ENCODE assay signal across 24 cellular contexts in the genomic region with DNA sequence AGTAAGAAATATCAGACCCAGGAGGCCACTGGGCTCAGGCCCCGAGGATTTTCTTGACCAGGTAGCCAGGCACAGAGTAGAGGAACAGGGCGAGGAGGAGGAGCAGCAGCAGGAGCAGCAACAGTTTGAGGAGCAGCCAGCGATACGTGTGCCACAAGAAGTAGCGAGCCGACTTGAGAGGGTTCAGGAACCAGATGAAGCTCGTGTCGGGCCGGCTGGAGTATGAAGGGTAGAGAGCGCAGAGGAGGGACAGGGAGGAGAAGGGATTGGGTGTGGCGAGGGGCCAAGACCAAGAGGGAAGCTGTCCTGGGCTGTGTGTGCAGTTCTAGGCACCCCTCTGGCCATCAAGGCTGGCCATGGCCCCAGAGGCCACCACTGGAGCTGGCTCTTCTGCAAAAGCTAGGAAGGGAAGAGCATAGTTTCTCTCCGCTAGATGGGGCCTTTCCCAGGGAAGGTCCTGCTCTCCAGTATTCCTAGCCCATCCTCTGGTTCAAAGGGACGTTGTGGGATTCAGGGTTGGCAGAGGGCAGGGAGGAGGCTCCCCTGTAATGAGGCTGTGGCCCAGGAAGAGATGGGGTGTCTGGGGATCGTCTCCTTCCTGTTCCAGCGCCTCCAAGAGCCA. TPM values are rescaled to one million over a fixed set of nuclear protein-coding genes. Genes with fewer than 3 reads are reported as not detected.
DNase-seq lines count a peak whose midpoint lies in the region; ATAC-seq, FAIRE-seq and TF ChIP-seq lines count a peak whose summit lies in the region.
"Had no signal": no experiment of that assay in that cellular context is flagged by ENCODE, and none has a peak within 500 bp of the region (broad histone marks: within the 10 kb centered on the region; RNA-seq: fewer than 3 reads in every experiment).

No MANE protein-coding gene starts in this region.

- DNase-seq in A549 (ENCODE audit: low read depth in 1 of 2, low spot score in 1 of 2) (peak in 1 of 2 experiments; percentile 39), Caco-2 (peak in 1 of 2 experiments; percentile 31), astrocyte of the spinal cord (ENCODE audit: low read depth, low spot score) (no peak), islet precursor cell (peak; percentile 55), GM13977 (ENCODE audit: low spot score) (no peak), hypothalamus (lab: John Stamatoyannopoulos, UW) (no peak)
- DNase-seq: activated B cell treated with CpG ODN at 0.5 μM for 24 hours; activated CD8-positive, alpha-beta T cell treated with anti-CD3 and anti-CD28 coated beads for 36 hours; activated T-cell treated with anti-CD3 and anti-CD28 coated beads, Interleukin-2, amount 50 U/mL, for 72 hours; EL; HCEC 1CT; naive B cell; NCI-H1694; PC-9; SJCRH30; T-helper 17 cell had no signal

- no peak for TF ChIP-seq EP300 in A549 (IDR thresholded peaks at IDR 0.05)

- peak; percentile 17 to 45; a peak in 4 of 6 replicates for ATAC-seq in A549
- no peak for ATAC-seq in HG03439 (IDR thresholded peaks at IDR 0.05; ENCODE audit: unreplicated experiment)
- ATAC-seq in HG03378 (IDR thresholded peaks at IDR 0.05; ENCODE audit: unreplicated experiment) = no peak
- ATAC-seq: activated CD8-positive, alpha-beta T cell treated with anti-CD3 and anti-CD28 coated beads for 36 hours; activated T-cell treated with anti-CD3 and anti-CD28 coated beads, Interleukin-2, amount 50 U/mL, for 72 hours; esophagus mucosa; T-helper 17 cell had no signal

- no peaks in the 10 kb centered on the region for H3K9me3 Mint-ChIP-seq in Caco-2 (ENCODE audit: unreplicated experiment)
- H3K9me3 Mint-ChIP-seq: activated B cell treated with CpG ODN at 0.5 μM for 24 hours; activated CD8-positive, alpha-beta T cell treated with anti-CD3 and anti-CD28 coated beads for 36 hours; activated T-cell treated with anti-CD3 and anti-CD28 coated beads, Interleukin-2, amount 50 U/mL, for 72 hours; naive B cell; stimulated activated naive CD8-positive, alpha-beta T cell treated with anti-CD3 and anti-CD28 coated beads, Interleukin-15, Interleukin-2, amounts not matched to agents 100 ng/mL and 50 ng/mL, for 24 hours had no signal

- POLR2A ChIA-PET in A549 (lab: Yijun Ruan, JAX) = interaction anchor here (0.9 kb wide), 1 partner anchor 114 kb away, joined by 9 read pairs; a partner anchor contains a TSS
- POLR2A ChIA-PET in Caco-2 (lab: Charles Lee) = no interaction called here

- 82% methylated on average over 15 of the region's 15 CpGs for WGBS in A549 (ENCODE audit: missing lambda C conversion rate)

- no peak for FAIRE-seq in A549 (lab: Jason Lieb, UNC)
- FAIRE-seq: islet of Langerhans had no signal

- H3K9me3 ChIP-seq in A549 (no peaks in the 10 kb centered on the region), Caco-2 (no peaks in the 10 kb centered on the region)
- H3K9me3 ChIP-seq: SJCRH30, transverse colon had no signal

- TF ChIP-seq POLR2A in A549 (IDR thresholded peaks at IDR 0.05; ENCODE audit: low read length) = no peak

- in situ Hi-C loops in astrocyte of the spinal cord (cut with HindIII; ENCODE audit: low sequenced_read_pairs) (no loop called here), GM13977 (cut with MboI; ENCODE audit: low pct_unique_long_range_greater_than_20kb, low sequenced_read_pairs, unreplicated experiment) (loop anchor here (25.0 kb wide), 1 partner anchor 498 kb away; no protein-coding TSS in a partner anchor)

- H3K4me2 ChIP-seq in A549 = no peak overlapping the region
- H3K4me2 ChIP-seq: PC-9 had no signal

- H3K4me1 ChIP-seq in A549 = peaks cover 20% of the 10 kb centered on the region
- H3K4me1 ChIP-seq in Caco-2 = peaks cover 66% of the 10 kb centered on the region
- H3K4me1 ChIP-seq: parathyroid adenoma, SJCRH30, transverse colon had no signal

- CTCF ChIA-PET in A549 (lab: Yijun Ruan, JAX) (interaction anchor here (1.1 to 2.4 kb wide), 10 partner anchors 10 to 144 kb away, joined by 3 to 10 read pairs (median 4); a partner anchor contains a TSS), Caco-2 (lab: Charles Lee) (no interaction called here)

- peak overlapping the region; percentile 34 for H3K27ac Mint-ChIP-seq in Caco-2 (ENCODE audit: unreplicated experiment)
- H3K27ac Mint-ChIP-seq: activated B cell treated with CpG ODN at 0.5 μM for 24 hours; activated CD8-positive, alpha-beta T cell treated with anti-CD3 and anti-CD28 coated beads for 36 hours; activated T-cell treated with anti-CD3 and anti-CD28 coated beads, Interleukin-2, amount 50 U/mL, for 72 hours; naive B cell; stimulated activated naive CD8-positive, alpha-beta T cell treated with anti-CD3 and anti-CD28 coated beads, Interleukin-15, Interleukin-2, amounts not matched to agents 100 ng/mL and 50 ng/mL, for 24 hours; T-helper 17 cell had no signal

- H3K27me3 Mint-ChIP-seq in Caco-2 (ENCODE audit: insufficient read depth, unreplicated experiment) = no peaks in the 10 kb centered on the region
- H3K27me3 Mint-ChIP-seq: activated B cell treated with CpG ODN at 0.5 μM for 24 hours; activated CD8-positive, alpha-beta T cell treated with anti-CD3 and anti-CD28 coated beads for 36 hours; naive B cell; stimulated activated naive CD8-positive, alpha-beta T cell treated with anti-CD3 and anti-CD28 coated beads, Interleukin-15, Interleukin-2, amounts not matched to agents 100 ng/mL and 50 ng/mL, for 24 hours had no signal

- H3K4me3 Mint-ChIP-seq in Caco-2 (ENCODE audit: unreplicated experiment) = no peak overlapping the region
- H3K4me3 Mint-ChIP-seq: activated B cell treated with CpG ODN at 0.5 μM for 24 hours; activated CD8-positive, alpha-beta T cell treated with anti-CD3 and anti-CD28 coated beads for 36 hours; activated T-cell treated with anti-CD3 and anti-CD28 coated beads, Interleukin-2, amount 50 U/mL, for 72 hours; stimulated activated naive CD8-positive, alpha-beta T cell treated with anti-CD3 and anti-CD28 coated beads, Interleukin-15, Interleukin-2, amounts not matched to agents 100 ng/mL and 50 ng/mL, for 24 hours; T-helper 17 cell had no signal

- intact Hi-C loops in Caco-2 (cut with micrococcal nuclease; ENCODE audit: unreplicated experiment) = no loop called here

- H3K27me3 ChIP-seq in Caco-2 (replicated peaks; ENCODE audit: control insufficient read depth, insufficient read depth, low read length) = no peaks in the 10 kb centered on the region
- H3K27me3 ChIP-seq: transverse colon had no signal

- no TSS peak for BruUV-seq in Caco-2 (replicated peaks; lab: Mats Ljungman, UMichigan)

- H3K36me3 Mint-ChIP-seq in Caco-2 (ENCODE audit: insufficient read depth, unreplicated experiment) = peaks cover 25% of the 10 kb centered on the region
- H3K36me3 Mint-ChIP-seq: naive B cell had no signal

- H3K4me3 ChIP-seq in A549 (no peak overlapping the region), Caco-2 (ENCODE audit: low read depth, low read length) (no peak overlapping the region), astrocyte of the spinal cord (ENCODE audit: low read depth, low read length) (no peak overlapping the region)
- H3K4me3 ChIP-seq: PC-9, SJCRH30, transverse colon had no signal

- H3K36me3 ChIP-seq in Caco-2 (ENCODE audit: control insufficient read depth, insufficient read depth, low read length) = no peaks in the 10 kb centered on the region
- H3K36me3 ChIP-seq: SJCRH30, transverse colon had no signal

- TF ChIP-seq CTCF in A549 (IDR thresholded peaks at IDR 0.05) (peak; percentile 14; the same call in 1 of the 3 replicates), Caco-2 (IDR thresholded peaks at IDR 0.05; ENCODE audit: insufficient read depth in 1 of 2, low read depth in 1 of 2, low read length in 1 of 2, severe bottlenecking in 1 of 2, unreplicated experiment in 1 of 2) (no peak), astrocyte of the spinal cord (IDR thresholded peaks at IDR 0.05; ENCODE audit: low read depth, low read length) (peak; percentile 10), GM13977 (IDR thresholded peaks at IDR 0.05; ENCODE audit: extremely low read depth, insufficient read depth, missing control alignments) (no peak)

- H3K27ac ChIP-seq in A549 = no peak overlapping the region; a peak in 1 of 6 replicates
- H3K27ac ChIP-seq: parathyroid adenoma, PC-9, SJCRH30, transverse colon had no signal

- peaks cover 29% of the 10 kb centered on the region for H3K4me1 Mint-ChIP-seq in Caco-2 (ENCODE audit: low read depth, unreplicated experiment)
- H3K4me1 Mint-ChIP-seq: activated B cell treated with CpG ODN at 0.5 μM for 24 hours, naive B cell had no signal

- no peak for TF ChIP-seq RAD21 in A549 (conservative IDR thresholded peaks at IDR 0.05 in 1 of 2, IDR thresholded peaks at IDR 0.05 in 1 of 2)

TF ChIP-seq in A549, 52 proteins besides CTCF, POLR2A, EP300 and RAD21 (continues in another document):
- TF ChIP-seq GATA3 (IDR thresholded peaks at IDR 0.05; ENCODE audit: borderline replicate concordance) = no peak
- TF ChIP-seq MAZ (IDR thresholded peaks at IDR 0.05; ENCODE audit: borderline replicate concordance, low read depth, low read length) = no peak
- TF ChIP-seq HOXA7 (CRISPR knock-in tag; IDR thresholded peaks at IDR 0.05) = no peak
- TF ChIP-seq FOXS1 (CRISPR knock-in tag; IDR thresholded peaks at IDR 0.05) = no peak
- no peak for TF ChIP-seq POLR2AphosphoS2 (conservative IDR thresholded peaks at IDR 0.05; ENCODE audit: low read length)
- no peak for TF ChIP-seq CHD4 (IDR thresholded peaks at IDR 0.05; ENCODE audit: borderline replicate concordance)
- TF ChIP-seq HEYL (CRISPR knock-in tag; IDR thresholded peaks at IDR 0.05) = no peak
- TF ChIP-seq JUNB (IDR thresholded peaks at IDR 0.05) = no peak
- no peak for TF ChIP-seq EHF (CRISPR knock-in tag; IDR thresholded peaks at IDR 0.05)
- TF ChIP-seq HDAC2 (IDR thresholded peaks at IDR 0.05) = no peak

RNA-seq across cellular contexts. Expression of a gene that starts 17.8 kb away (rescaled TPM):
- polyA plus RNA-seq in A549 (2011; rRNA removed) (0.13 and 0.22 TPM in 2 replicates), A549 (2017; fragmentation: RNase III; extraction: RNeasy Plus Mini Kit Qiagen cat#74134 plus additional on column Dnase treatment) (0.05 to 0.18 TPM (median 0.08 TPM) in 3 replicates)
- 0.15 and 0.17 TPM in 2 replicates for polyA plus RNA-seq in A549 (2012; cell fraction: cytosol; rRNA removed)
- 0.24 and 0.34 TPM in 2 replicates for polyA plus RNA-seq in A549 (2012; cell fraction: nucleus; rRNA removed)
- polyA minus RNA-seq in A549 (2011; rRNA and poly(A)+ RNA removed) = 0.49 and 0.74 TPM in 2 replicates
- total RNA-seq in Caco-2 (2022) = 0.09 TPM in 2 replicates
- total RNA-seq: activated B cell treated with CpG ODN at 0.5 μM for 24 hours, esophagus mucosa, PC-9 had no signal

RNA-seq across cellular contexts. Expression of a gene that starts 58.4 kb away (rescaled TPM):
- polyA plus RNA-seq in A549 (2011; rRNA removed) (0.16 and 0.39 TPM in 2 replicates), A549 (2017; fragmentation: RNase III; extraction: RNeasy Plus Mini Kit Qiagen cat#74134 plus additional on column Dnase treatment) (0.05 to 0.21 TPM (median 0.07 TPM) in 3 replicates)
- polyA plus RNA-seq in A549 (2012; cell fraction: cytosol; rRNA removed) = 0.05 and 0.11 TPM in 2 replicates
- 0.06 and 0.12 TPM in 2 replicates for polyA plus RNA-seq in A549 (2012; cell fraction: nucleus; rRNA removed)
- not detected in 2 replicates for polyA minus RNA-seq in A549 (2011; rRNA and poly(A)+ RNA removed)
- total RNA-seq in Caco-2 (2022) = 0.49 and 1.1 TPM in 2 replicates
- total RNA-seq: activated B cell treated with CpG ODN at 0.5 μM for 24 hours; activated CD8-positive, alpha-beta T cell treated with anti-CD3 and anti-CD28 coated beads for 36 hours; esophagus mucosa; lung microvascular endothelial cell; T-helper 17 cell; transverse colon had no signal

Comparison
In these comparisons a context has a peak if more than half of its experiments do, and no peak if none do; other contexts are left out.
1. ATAC-seq: peak in A549 (2 of 2); none in HG03439 (single experiment) and HG03378 (single experiment).
2. CTCF ChIP-seq: peak in A549 (single experiment) and astrocyte of the spinal cord (single experiment); none in Caco-2 (0 of 2) and GM13977 (single experiment).